2 cellular contexts compared by ENCODE assay signal in genomic region chr22:27452245-27452644, GRCh38.
TF ChIP-seq lines count a peak whose summit lies in the region.

No MANE protein-coding gene starts in this region.

TF ChIP-seq in HEK293, 187 proteins besides CTCF, POLR2A, EP300 and RAD21:
- TF ChIP-seq TSHZ1 (tag by site-specific recombination; IDR thresholded peaks at IDR 0.05; ENCODE audit: borderline replicate concordance) = no peak
- TF ChIP-seq ZNF366 (tag by site-specific recombination; conservative IDR thresholded peaks at IDR 0.05) = peak; percentile 90
- no peak for TF ChIP-seq ZNF623 (tag by site-specific recombination; IDR thresholded peaks at IDR 0.05)
- TF ChIP-seq ZBTB17 (tag by site-specific recombination; IDR thresholded peaks at IDR 0.05) = peak; percentile 87
TF ChIP-seq in HEK293: peak in this region for 2.

TF ChIP-seq in H1, 55 proteins besides CTCF, POLR2A, EP300 and RAD21 (continued from another document):
- TF ChIP-seq KDM5A (IDR thresholded peaks at IDR 0.05; ENCODE audit: low read length) (no peak), MAFK (IDR thresholded peaks at IDR 0.05; ENCODE audit: low read depth, low read length) (no peak), ATF3 (IDR thresholded peaks at IDR 0.05; ENCODE audit: insufficient read depth, low read depth, low read length) (no peak), SAP30 (IDR thresholded peaks at IDR 0.05; ENCODE audit: insufficient read depth, insufficient replicate concordance, low read length) (no peak), HDAC2 (IDR thresholded peaks at IDR 0.05; ENCODE audit: borderline replicate concordance in 1 of 2, low read depth in 2 of 2, low read length in 2 of 2) (no peak)
